Comparison of ENCODE assay signal across 8 cellular contexts in the genomic region with DNA sequence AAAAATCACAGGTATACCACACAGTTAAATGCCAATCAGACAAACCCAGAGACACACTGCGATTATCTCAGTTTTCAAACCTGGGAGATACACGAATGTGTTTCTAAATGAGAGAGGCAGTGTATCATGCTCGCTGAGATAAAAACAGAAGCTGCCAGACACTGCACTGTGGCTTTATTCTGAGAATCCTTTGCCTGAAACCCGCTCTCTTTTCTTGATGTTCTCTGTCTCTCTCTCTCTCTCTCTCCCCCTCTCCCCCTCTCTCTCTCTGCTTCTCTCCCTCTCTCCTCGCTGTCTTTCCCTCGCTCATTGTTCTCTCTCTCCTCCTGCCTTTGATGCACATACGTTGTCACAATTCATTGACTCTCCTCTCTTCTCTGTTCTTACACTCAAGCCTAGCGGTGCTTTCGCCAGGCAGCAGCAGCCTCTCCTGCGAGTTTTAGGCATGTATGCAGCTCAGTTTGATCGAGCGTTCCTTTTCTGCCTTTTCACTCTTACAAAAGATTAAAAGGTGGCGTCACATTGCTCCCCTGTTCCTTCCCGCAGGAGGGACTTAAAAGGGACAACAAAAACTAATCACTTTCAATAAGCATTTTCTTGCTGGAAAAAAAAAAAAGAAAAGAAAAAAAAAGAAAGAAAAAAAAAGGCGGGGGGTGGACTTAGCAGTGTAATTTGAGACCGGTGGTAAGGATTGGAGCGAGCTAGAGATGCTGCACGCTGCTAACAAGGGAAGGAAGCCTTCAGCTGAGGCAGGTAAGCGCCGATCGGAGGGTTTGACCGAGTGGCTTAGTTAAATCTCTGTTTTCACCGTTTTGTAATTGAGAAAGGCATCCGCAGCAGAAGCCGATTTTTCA.
A peak's percentile ranks its signal among the peaks of the same experiment; 100 is the strongest.
DNase-seq lines count a peak whose midpoint lies in the region; ATAC-seq and TF ChIP-seq lines count a peak whose summit lies in the region.

No MANE protein-coding gene starts in this region.

- TF ChIP-seq CTCF in GM10266 (IDR thresholded peaks at IDR 0.05; ENCODE audit: control insufficient read depth, insufficient read depth, low read depth, missing control alignments): no peak

- peaks cover 66% of the 10 kb centered on the region for H3K27me3 ChIP-seq in MG63
- H3K27me3 ChIP-seq in mucosa of rectum (ENCODE audit: control insufficient read depth in 2 of 2, insufficient read depth in 2 of 2, low read length in 2 of 2): peaks cover 11 to 13% of the 10 kb centered on the region in 2 donors

- peak; percentile 57 for DNase-seq in AG20443 (ENCODE audit: low spot score)
- peak; percentile 48 for DNase-seq in MG63
- peak; percentile 20 to 67 for DNase-seq in cerebellar nuclear complex (lab: John Stamatoyannopoulos, UW)
- no peak for DNase-seq in GM10266 (ENCODE audit: extremely low spot score)
- DNase-seq in inferior parietal cortex (ENCODE audit: extremely low spot score): no peak

- H3K27ac ChIP-seq in mucosa of rectum (ENCODE audit: low read depth in 2 of 2, low read length in 2 of 2): no peak overlapping the region

- ATAC-seq in HG03521 (IDR thresholded peaks at IDR 0.05; ENCODE audit: unreplicated experiment): no peak
- no peak for ATAC-seq in GM21529 (IDR thresholded peaks at IDR 0.05; ENCODE audit: unreplicated experiment)

- no peak overlapping the region for H3K9ac ChIP-seq in mucosa of rectum (ENCODE audit: low read depth in 1 of 2, low read length in 2 of 2)

- no peaks in the 10 kb centered on the region for H3K4me1 ChIP-seq in mucosa of rectum (ENCODE audit: control insufficient read depth in 2 of 2, insufficient read depth in 2 of 2, low read length in 2 of 2)

- H3K4me3 ChIP-seq in MG63: peak overlapping the region; percentile 32
- H3K4me3 ChIP-seq in mucosa of rectum (ENCODE audit: low read length in 2 of 2): peak overlapping the region; percentile 23 to 56

- H3K9me3 ChIP-seq in MG63: no peaks in the 10 kb centered on the region
- no peaks in the 10 kb centered on the region for H3K9me3 ChIP-seq in mucosa of rectum (ENCODE audit: control insufficient read depth in 2 of 2, low read length in 2 of 2)

- H3K36me3 ChIP-seq in MG63 (no peaks in the 10 kb centered on the region), mucosa of rectum (ENCODE audit: control insufficient read depth in 2 of 2, insufficient read depth in 2 of 2, low read length in 2 of 2) (no peaks in the 10 kb centered on the region)

Comparison
In these comparisons a context has a peak if more than half of its experiments do, and no peak if none do; other contexts are left out.
1. DNase-seq: peak in AG20443 (single experiment), MG63 (single experiment) and cerebellar nuclear complex (2 of 2); none in GM10266 (single experiment) and inferior parietal cortex (single experiment).